ENCODE assay signal across 10 cellular contexts in genomic region chr3:72582211-72582878, GRCh38.
DNase-seq lines count a peak whose midpoint lies in the region; ATAC-seq, FAIRE-seq and TF ChIP-seq lines count a peak whose summit lies in the region.
"Had no signal": no experiment of that assay in that cellular context is flagged by ENCODE, and none has a peak within 500 bp of the region (broad histone marks: within the 10 kb centered on the region; RNA-seq: fewer than 3 reads in every experiment).

No MANE protein-coding gene starts in this region.

- no peak overlapping the region for H3K14ac ChIP-seq in H1 (ENCODE audit: insufficient read length)

- H3K4me3 ChIP-seq in H1 (ENCODE audit: extremely low read depth in 1 of 4, insufficient read depth in 2 of 4, low read depth in 3 of 4, low read length in 4 of 4) (no peak overlapping the region; a peak in 1 of 8 replicates), transverse colon (no peak overlapping the region), upper lobe of left lung (no peak overlapping the region)

- H3K79me1 ChIP-seq in H1 (ENCODE audit: low read depth, low read length), result no peaks in the 10 kb centered on the region

- H2BK20ac ChIP-seq in H1 (ENCODE audit: low read length), result no peak overlapping the region

- H4K5ac ChIP-seq in H1 (ENCODE audit: insufficient read length, low read depth, low read length), result no peak overlapping the region

- no peak overlapping the region for H2BK15ac ChIP-seq in H1 (ENCODE audit: low read length)

- H3K9me3 Mint-ChIP-seq in immature natural killer cell, result no peaks in the 10 kb centered on the region
- H3K9me3 Mint-ChIP-seq: dendritic cell treated with granulocyte-macrophage colony-stimulating factor and Interleukin-4, amounts not matched to agents 40 ng/mL and 50 ng/mL, for 4 days had no signal

- POLR2A ChIA-PET in H1 (lab: Charles Lee; ENCODE audit: partially characterized antibody), result interaction anchor here (0.7 to 1.3 kb wide), 4 partner anchors 9 to 135 kb away, joined by 3 to 4 read pairs (median 3); no protein-coding TSS in a partner anchor

- H2BK5ac ChIP-seq in H1 (ENCODE audit: low read depth, low read length), result peak overlapping the region; percentile 87; the same call in 1 of the 2 replicates

- H3K4me3 Mint-ChIP-seq in immature natural killer cell, result no peak overlapping the region
- H3K4me3 Mint-ChIP-seq: dendritic cell treated with granulocyte-macrophage colony-stimulating factor and Interleukin-4, amounts not matched to agents 40 ng/mL and 50 ng/mL, for 4 days had no signal

- no peak for TF ChIP-seq CTCF in H1 (IDR thresholded peaks at IDR 0.05; ENCODE audit: control extremely low read depth in 1 of 3, insufficient read depth in 1 of 3, low read depth in 1 of 3, low read length in 3 of 3)
- no peak for TF ChIP-seq CTCF in transverse colon (IDR thresholded peaks at IDR 0.05)
- TF ChIP-seq CTCF in upper lobe of left lung (IDR thresholded peaks at IDR 0.05), result no peak

- H3K36me3 ChIP-seq in H1 (ENCODE audit: control insufficient read depth in 2 of 4, insufficient read depth in 4 of 4, low read length in 3 of 4), result no peaks in the 10 kb centered on the region
- no peaks in the 10 kb centered on the region for H3K36me3 ChIP-seq in transverse colon
- H3K36me3 ChIP-seq in upper lobe of left lung, result no peaks in the 10 kb centered on the region

- H4K8ac ChIP-seq in H1 (ENCODE audit: extremely low read depth, insufficient read depth, low read length), result no peak overlapping the region

- DNase-seq in H1 (ENCODE audit: low read depth in 1 of 2, low spot score in 2 of 2), result no peak
- no peak for DNase-seq in immature natural killer cell
- DNase-seq in transverse colon, result no peak
- no peak for DNase-seq in upper lobe of left lung
- no peak for DNase-seq in NCI-H2081 treated with DMSO at 0.1 percent for 48 hours (lab: John Stamatoyannopoulos, UW)

- H3K4me1 Mint-ChIP-seq in immature natural killer cell, result no peaks in the 10 kb centered on the region

- H3K4me1 ChIP-seq in H1 (replicated peaks in 1 of 4; ENCODE audit: control insufficient read depth in 3 of 4, insufficient read depth in 4 of 4, low read length in 3 of 4) (peaks cover 0 to 8% (median 7%) of the 10 kb centered on the region in 4 experiments; a peak in 5 of 7 replicates), transverse colon (no peaks in the 10 kb centered on the region), upper lobe of left lung (no peaks in the 10 kb centered on the region)

- no peak overlapping the region for H3K18ac ChIP-seq in H1 (ENCODE audit: extremely low read depth, low read length)

- intact Hi-C loops in transverse colon (cut with DNase I; ENCODE audit: low total_unique reads), result no loop called here

- H3K27ac ChIP-seq in H1 (ENCODE audit: low read depth, low read length) (peak overlapping the region; percentile 63), transverse colon (no peak overlapping the region), upper lobe of left lung (no peak overlapping the region)

- H3K27ac Mint-ChIP-seq in immature natural killer cell, result no peak overlapping the region
- H3K27ac Mint-ChIP-seq: dendritic cell treated with granulocyte-macrophage colony-stimulating factor and Interleukin-4, amounts not matched to agents 40 ng/mL and 50 ng/mL, for 4 days had no signal

- ATAC-seq in GM18511 (IDR thresholded peaks at IDR 0.05; ENCODE audit: unreplicated experiment) (peak; percentile 99), GM21360 (IDR thresholded peaks at IDR 0.05; ENCODE audit: unreplicated experiment) (peak; percentile 98), HG03066 (IDR thresholded peaks at IDR 0.05; ENCODE audit: low read depth, unreplicated experiment) (peak; percentile 96), upper lobe of left lung (ENCODE audit: low FRiP score in 2 of 2) (no peak)

- WGBS in H1 (ENCODE audit: extremely low coverage in 1 of 2, insufficient coverage in 1 of 2, insufficient read length in 1 of 2, insufficient replicate concordance in 2 of 2, low coverage in 1 of 2, low lambda C conversion rate in 2 of 2, missing lambda C conversion rate in 1 of 2), 2 experiments, result 67% methylated on average over 6 of the region's 6 CpGs; no CpG with 5 or more reads in 1 of the 2 experiments
- 76 to 81% methylated on average over 6 of the region's 6 CpGs for WGBS in transverse colon (ENCODE audit: low coverage in 1 of 2), 2 donors
- 75 to 76% methylated on average over 6 of the region's 6 CpGs for WGBS in upper lobe of left lung, 2 donors

- CTCF ChIA-PET in H1 (lab: Charles Lee; ENCODE audit: partially characterized antibody), result interaction anchor here (1.6 kb wide), 2 partner anchors 11 to 13 kb away, joined by 4 to 5 read pairs; no protein-coding TSS in a partner anchor

- H3K23ac ChIP-seq in H1 (ENCODE audit: insufficient read length), result no peak overlapping the region

- H3K56ac ChIP-seq in H1 (replicated peaks; ENCODE audit: insufficient read length, low read depth, low read length), result no peak overlapping the region

- H3K27me3 ChIP-seq in H1 (replicated peaks in 1 of 4; ENCODE audit: control insufficient read depth in 3 of 4, extremely low read depth in 1 of 4, insufficient read depth in 3 of 4, low read length in 3 of 4) (no peaks in the 10 kb centered on the region), transverse colon (no peaks in the 10 kb centered on the region), upper lobe of left lung (no peaks in the 10 kb centered on the region)

- peak; percentile 84 for FAIRE-seq in H1 (lab: Jason Lieb, UNC)
- FAIRE-seq: keratinocyte had no signal

- peak overlapping the region; percentile 69; the same call in 1 of the 2 replicates for H2BK12ac ChIP-seq in H1 (ENCODE audit: low read depth, low read length)

- no peak overlapping the region for H2BK120ac ChIP-seq in H1 (replicated peaks; ENCODE audit: low read depth, low read length)

- H3K27me3 Mint-ChIP-seq in immature natural killer cell (ENCODE audit: low read depth in 3 of 3), result peaks cover 0 to 2% (median 2%) of the 10 kb centered on the region in 3 donors

- H3K9me3 ChIP-seq in H1 (ENCODE audit: insufficient read depth in 2 of 2, low read depth in 1 of 2, low read length in 1 of 2), result no peaks in the 10 kb centered on the region
- H3K9me3 ChIP-seq in transverse colon, result no peaks in the 10 kb centered on the region
- H3K9me3 ChIP-seq in upper lobe of left lung, result no peaks in the 10 kb centered on the region

- H2AK5ac ChIP-seq in H1 (ENCODE audit: low read depth, low read length), result peak overlapping the region; percentile 55; the same call in 1 of the 2 replicates

- peak overlapping the region; percentile 5 to 39; a peak in 1 of 4 replicates for H3K4me2 ChIP-seq in H1 (ENCODE audit: insufficient read depth in 1 of 2, low read depth in 2 of 2, low read length in 2 of 2)

- H3K4ac ChIP-seq in H1 (replicated peaks; ENCODE audit: insufficient read length, low read depth, low read length), result no peak overlapping the region

- no peak for TF ChIP-seq RAD21 in H1 (IDR thresholded peaks at IDR 0.05 in 1 of 2, conservative IDR thresholded peaks at IDR 0.05 in 1 of 2; ENCODE audit: low read depth in 2 of 2, low read length in 2 of 2)

- in situ Hi-C loops in transverse colon (cut with MboI; ENCODE audit: low pct_ligation_motif_present in 1 of 4, low pct_unique_long_range_greater_than_20kb in 1 of 4, low sequenced_read_pairs in 3 of 4), result no loop called here

- no peaks in the 10 kb centered on the region for H3K36me3 Mint-ChIP-seq in immature natural killer cell

- H3K9ac ChIP-seq in H1 (replicated peaks in 1 of 4; ENCODE audit: extremely low read depth in 1 of 4, low read depth in 3 of 4, low read length in 3 of 4), result no peak overlapping the region

- no peak overlapping the region for H2AFZ ChIP-seq in H1 (ENCODE audit: low read length)

- H4K91ac ChIP-seq in H1 (replicated peaks; ENCODE audit: insufficient read length, low read length), result no peak overlapping the region

- TF ChIP-seq POLR2A in H1 (IDR thresholded peaks at IDR 0.05; ENCODE audit: control extremely low read depth in 1 of 2, low read depth in 2 of 2, low read length in 2 of 2) (no peak), transverse colon (IDR thresholded peaks at IDR 0.05) (no peak), upper lobe of left lung (IDR thresholded peaks at IDR 0.05) (no peak)

- no peaks in the 10 kb centered on the region for H3K79me2 ChIP-seq in H1 (ENCODE audit: control insufficient read depth in 1 of 2, insufficient read depth in 2 of 2, low read length in 2 of 2)

- TF ChIP-seq EP300 in H1 (IDR thresholded peaks at IDR 0.05; ENCODE audit: borderline replicate concordance in 1 of 2, low read depth in 2 of 2, low read length in 2 of 2), result peak in 1 of 2 experiments; percentile 76; a peak in 1 of 3 replicates
- no peak for TF ChIP-seq EP300 in transverse colon (IDR thresholded peaks at IDR 0.05; ENCODE audit: low read depth)
- no peak for TF ChIP-seq EP300 in upper lobe of left lung (IDR thresholded peaks at IDR 0.05)

- H3K23me2 ChIP-seq in H1 (ENCODE audit: low read depth, low read length), result no peaks in the 10 kb centered on the region

- no peaks in the 10 kb centered on the region for H4K20me1 ChIP-seq in H1 (replicated peaks in 1 of 2; ENCODE audit: control insufficient read depth in 1 of 2, insufficient read depth in 2 of 2, low read length in 2 of 2)

TF ChIP-seq in H1, 55 proteins besides CTCF, POLR2A, EP300 and RAD21:
- peak; percentile 22 for TF ChIP-seq ASH2L (IDR thresholded peaks at IDR 0.05; ENCODE audit: low read length)
- no peak for TF ChIP-seq FOSL1 (IDR thresholded peaks at IDR 0.05; ENCODE audit: insufficient read depth, low read depth, low read length)
- no peak for TF ChIP-seq GTF2F1 (IDR thresholded peaks at IDR 0.05; ENCODE audit: borderline replicate concordance, low read depth, low read length)
- TF ChIP-seq TCF12 (IDR thresholded peaks at IDR 0.05; ENCODE audit: low read depth, low read length), result peak; percentile 91
- TF ChIP-seq SIN3A (conservative IDR thresholded peaks at IDR 0.05 in 1 of 2, IDR thresholded peaks at IDR 0.05 in 1 of 2; ENCODE audit: low read depth in 1 of 2, low read length in 2 of 2), result no peak
- 0 out of 2 replicates have a peak, but pooled peaks have one; percentile 18 for TF ChIP-seq SP1 (IDR thresholded peaks at IDR 0.05; ENCODE audit: low read depth, low read length)
- TF ChIP-seq POLR2AphosphoS5 (IDR thresholded peaks at IDR 0.05; ENCODE audit: low read depth, low read length), result no peak

Comparison
In these comparisons a context has a peak if more than half of its experiments do, and no peak if none do; other contexts are left out.
1. ATAC-seq: peak in GM18511 (single experiment), GM21360 (single experiment) and HG03066 (single experiment); none in upper lobe of left lung (0 of 2).